11 cellular contexts compared by ENCODE assay signal in genomic region chr7:27101188-27101905, GRCh38. TPM values are rescaled to one million over a fixed set of nuclear protein-coding genes. Genes with fewer than 3 reads are reported as not detected.
DNase-seq lines count a peak whose midpoint lies in the region; TF ChIP-seq lines count a peak whose summit lies in the region.
"Had no signal": no experiment of that assay in that cellular context is flagged by ENCODE, and none has a peak within 500 bp of the region (broad histone marks: within the 10 kb centered on the region; RNA-seq: fewer than 3 reads in every experiment).

No MANE protein-coding gene starts in this region.

- H3K9me3 ChIP-seq in HUES48 (ENCODE audit: control insufficient read depth, insufficient read depth, low read length) (no peaks in the 10 kb centered on the region), breast epithelium (no peaks in the 10 kb centered on the region)
- H3K9me3 ChIP-seq: prostate gland had no signal

- no peak for TF ChIP-seq CTCF in breast epithelium (IDR thresholded peaks at IDR 0.05)
- no peak for TF ChIP-seq CTCF in kidney epithelial cell (IDR thresholded peaks at IDR 0.05; ENCODE audit: insufficient read depth, low read length, poor library complexity, severe bottlenecking)

- no peak overlapping the region for H3K4me3 Mint-ChIP-seq in activated T-helper 2 cell treated with anti-CD3 and anti-CD28 coated beads, Interferon-gamma antibody, Interleukin-2, Interleukin-4, amounts not matched to agents 10 μg/mL and 5 μg/mL and 100 μg/mL, durations not matched to agents 14 hours and 24 hours and 36 hours (ENCODE audit: low read depth)

- H3K27ac Mint-ChIP-seq in activated T-helper 2 cell treated with anti-CD3 and anti-CD28 coated beads, Interferon-gamma antibody, Interleukin-2, Interleukin-4, amounts not matched to agents 10 μg/mL and 5 μg/mL and 100 μg/mL, durations not matched to agents 14 hours and 24 hours and 36 hours: no peak overlapping the region

- H3K9ac ChIP-seq in HUES48 (ENCODE audit: low read depth, low read length): no peak overlapping the region

- intact Hi-C loops in breast epithelium (cut with DNase I; ENCODE audit: low total_unique reads): no loop called here
- intact Hi-C loops in activated T-helper 2 cell treated with anti-CD3 and anti-CD28 coated beads, Interferon-gamma antibody, Interleukin-2, Interleukin-4, amounts not matched to agents 10 μg/mL and 5 μg/mL and 100 μg/mL, durations not matched to agents 14 hours and 24 hours and 36 hours (cut with micrococcal nuclease): loop anchor here (5.0 kb wide), 1 partner anchor 1306 kb away; no protein-coding TSS in a partner anchor

- peaks cover 12% of the 10 kb centered on the region for H3K4me1 Mint-ChIP-seq in activated T-helper 2 cell treated with anti-CD3 and anti-CD28 coated beads, Interferon-gamma antibody, Interleukin-2, Interleukin-4, amounts not matched to agents 10 μg/mL and 5 μg/mL and 100 μg/mL, durations not matched to agents 14 hours and 24 hours and 36 hours (ENCODE audit: low read depth)

- H3K36me3 ChIP-seq in HUES48 (ENCODE audit: control insufficient read depth, insufficient read depth, low read length) (no peaks in the 10 kb centered on the region), breast epithelium (no peaks in the 10 kb centered on the region), kidney epithelial cell (ENCODE audit: control insufficient read depth, insufficient read depth, low read length) (no peaks in the 10 kb centered on the region)
- H3K36me3 ChIP-seq: prostate gland had no signal

- no peaks in the 10 kb centered on the region for H3K9me3 Mint-ChIP-seq in activated T-helper 2 cell treated with anti-CD3 and anti-CD28 coated beads, Interferon-gamma antibody, Interleukin-2, Interleukin-4, amounts not matched to agents 10 μg/mL and 5 μg/mL and 100 μg/mL, durations not matched to agents 14 hours and 24 hours and 36 hours

- H3K4me3 ChIP-seq in HUES48 (ENCODE audit: low read depth, low read length) (0 out of 2 replicates have a peak overlapping the region, but pooled peaks have one; percentile 29), breast epithelium (peak overlapping the region; percentile 44 to 83 (median 71)), kidney epithelial cell (ENCODE audit: low read depth, low read length) (peak overlapping the region; percentile 31), skin epidermis (peak overlapping the region in 5 of 7 experiments; percentile 15 to 42 (median 32))
- H3K4me3 ChIP-seq: prostate gland had no signal

- H3K27ac ChIP-seq in HUES48 (ENCODE audit: low read depth, low read length) (peak overlapping the region; percentile 32), breast epithelium (peak overlapping the region; percentile 94 to 98), skin epidermis (peak overlapping the region in 6 of 21 experiments; percentile 26 to 74 (median 55))
- H3K27ac ChIP-seq: prostate gland had no signal

- H3K27me3 ChIP-seq in HUES48 (ENCODE audit: control insufficient read depth, insufficient read depth, low read length) (peaks cover 100% of the 10 kb centered on the region), breast epithelium (no peaks in the 10 kb centered on the region), kidney epithelial cell (ENCODE audit: control insufficient read depth, insufficient read depth, low read length) (no peaks in the 10 kb centered on the region)

- H3K4me1 ChIP-seq in HUES48 (ENCODE audit: control insufficient read depth, insufficient read depth, low read length) (peaks cover 33% of the 10 kb centered on the region), breast epithelium (peaks cover 0 to 3% of the 10 kb centered on the region in 2 donors)

- DNase-seq in breast epithelium (ENCODE audit: low spot score in 2 of 2) (no peak), kidney epithelial cell (ENCODE audit: low read depth) (no peak), OCI-M1 (lab: John Stamatoyannopoulos, UW) (no peak), cerebellar nuclear complex (lab: John Stamatoyannopoulos, UW) (no peak)
- DNase-seq in activated T-helper 2 cell treated with anti-CD3 and anti-CD28 coated beads, Interferon-gamma antibody, Interleukin-2, Interleukin-4, amounts not matched to agents 10 μg/mL and 5 μg/mL and 100 μg/mL, durations not matched to agents 14 hours and 24 hours and 36 hours (ENCODE audit: low spot score): no peak
- DNase-seq in stimulated activated naive CD4-positive, alpha-beta T cell (lab: John Stamatoyannopoulos, UW): no peak
- DNase-seq: COR-L47, NCI-H510A had no signal

- H3K27me3 Mint-ChIP-seq in activated T-helper 2 cell treated with anti-CD3 and anti-CD28 coated beads, Interferon-gamma antibody, Interleukin-2, Interleukin-4, amounts not matched to agents 10 μg/mL and 5 μg/mL and 100 μg/mL, durations not matched to agents 14 hours and 24 hours and 36 hours (ENCODE audit: low read depth): peaks cover 84% of the 10 kb centered on the region

- TF ChIP-seq POLR2A in breast epithelium (IDR thresholded peaks at IDR 0.05): no peak

- H3K36me3 Mint-ChIP-seq in activated T-helper 2 cell treated with anti-CD3 and anti-CD28 coated beads, Interferon-gamma antibody, Interleukin-2, Interleukin-4, amounts not matched to agents 10 μg/mL and 5 μg/mL and 100 μg/mL, durations not matched to agents 14 hours and 24 hours and 36 hours (ENCODE audit: low read depth): peaks cover 35% of the 10 kb centered on the region

RNA-seq across cellular contexts. Expression of gene HOXA2, which starts 1.1 kb away (rescaled TPM):
- total RNA-seq in breast epithelium (1 to 10 TPM in 2 of 3 donors, under 1 TPM in 1; 0.80 to 5.4 (median 1.3) TPM), kidney epithelial cell (0.34 and 1.1 TPM in 2 replicates)
- not detected in 2 replicates for total RNA-seq in activated T-helper 2 cell treated with anti-CD3 and anti-CD28 coated beads, Interferon-gamma antibody, Interleukin-2, Interleukin-4, amounts not matched to agents 10 μg/mL and 5 μg/mL and 100 μg/mL, durations not matched to agents 14 hours and 24 hours and 36 hours

RNA-seq across cellular contexts. Expression of gene HOXA1, which starts 5.5 kb away (rescaled TPM):
- total RNA-seq in breast epithelium (under 1 TPM; 0.33 to 0.80 (median 0.44) TPM), kidney epithelial cell (2.8 and 4.3 TPM in 2 replicates)
- total RNA-seq in activated T-helper 2 cell treated with anti-CD3 and anti-CD28 coated beads, Interferon-gamma antibody, Interleukin-2, Interleukin-4, amounts not matched to agents 10 μg/mL and 5 μg/mL and 100 μg/mL, durations not matched to agents 14 hours and 24 hours and 36 hours: 0.11 and 0.16 TPM in 2 replicates

RNA-seq across cellular contexts. Expression of gene HOXA4, which starts 29.2 kb away (rescaled TPM):
- total RNA-seq in breast epithelium (1 to 10 TPM in 2 of 3 donors, under 1 TPM in 1; 0.80 to 2.8 (median 2.0) TPM), kidney epithelial cell (4.5 and 7.4 TPM in 2 replicates)
- total RNA-seq in activated T-helper 2 cell treated with anti-CD3 and anti-CD28 coated beads, Interferon-gamma antibody, Interleukin-2, Interleukin-4, amounts not matched to agents 10 μg/mL and 5 μg/mL and 100 μg/mL, durations not matched to agents 14 hours and 24 hours and 36 hours: not detected in 2 replicates

RNA-seq across cellular contexts. Expression of gene HOXA5, which starts 42.1 kb away (rescaled TPM):
- total RNA-seq in breast epithelium (10 to 100 TPM; 11.5 to 48.7 (median 22.6) TPM), kidney epithelial cell (18.8 and 19.1 TPM in 2 replicates)
- total RNA-seq in activated T-helper 2 cell treated with anti-CD3 and anti-CD28 coated beads, Interferon-gamma antibody, Interleukin-2, Interleukin-4, amounts not matched to agents 10 μg/mL and 5 μg/mL and 100 μg/mL, durations not matched to agents 14 hours and 24 hours and 36 hours: not detected in 2 replicates

RNA-seq across cellular contexts. Expression of gene HOXA6, which starts 46.2 kb away (rescaled TPM):
- 10 to 100 TPM in 1 of 3 donors, 1 to 10 TPM in 2; 7.9 to 16.0 (median 9.0) TPM for total RNA-seq in breast epithelium
- total RNA-seq in kidney epithelial cell: 4.8 and 10.5 TPM in 2 replicates
- not detected in 2 replicates for total RNA-seq in activated T-helper 2 cell treated with anti-CD3 and anti-CD28 coated beads, Interferon-gamma antibody, Interleukin-2, Interleukin-4, amounts not matched to agents 10 μg/mL and 5 μg/mL and 100 μg/mL, durations not matched to agents 14 hours and 24 hours and 36 hours
